In genomic region chr6:30689985-30690384, GRCh38 we compare ENCODE assay signal across 8 cellular contexts. TPM values are rescaled to one million over a fixed set of nuclear protein-coding genes. Genes with fewer than 3 reads are reported as not detected.
DNase-seq lines count a peak whose midpoint lies in the region; ATAC-seq, FAIRE-seq and TF ChIP-seq lines count a peak whose summit lies in the region.

No MANE protein-coding gene starts in this region.

- peak overlapping the region; percentile 41 for H2AK5ac ChIP-seq in neuronal stem cell (ENCODE audit: low read depth, low read length)

- H4K91ac ChIP-seq in neuronal stem cell (ENCODE audit: low read depth, low read length, poor library complexity) = no peak overlapping the region

- ATAC-seq in CD4-positive, CD25-positive, alpha-beta regulatory T cell (ENCODE audit: low read depth in 2 of 2) = no peak
- ATAC-seq in GM21737 (IDR thresholded peaks at IDR 0.05; ENCODE audit: unreplicated experiment) = no peak

- H3K79me1 ChIP-seq in neuronal stem cell (ENCODE audit: low read depth, low read length) = peaks cover 9% of the 10 kb centered on the region

- no peak overlapping the region for H4K8ac ChIP-seq in neuronal stem cell (ENCODE audit: low read depth, low read length)

- H2AFZ ChIP-seq in neuronal stem cell (ENCODE audit: low read length) = peak overlapping the region; percentile 98

- peaks cover 51% of the 10 kb centered on the region for H3K4me1 ChIP-seq in CD4-positive, CD25-positive, alpha-beta regulatory T cell (ENCODE audit: control insufficient read depth, insufficient read depth, low read length, poor library complexity, severe bottlenecking)
- H3K4me1 ChIP-seq in NT2/D1 (ENCODE audit: insufficient read depth, insufficient read length) = peaks cover 8% of the 10 kb centered on the region
- H3K4me1 ChIP-seq in endocrine pancreas (ENCODE audit: control insufficient read depth, insufficient read depth, low read length) = no peaks in the 10 kb centered on the region
- H3K4me1 ChIP-seq in neuronal stem cell (ENCODE audit: control insufficient read depth in 2 of 2, insufficient read depth in 1 of 2, low read depth in 1 of 2, low read length in 2 of 2) = peaks cover 32 to 40% of the 10 kb centered on the region in 2 donors

- H3K23ac ChIP-seq in neuronal stem cell (ENCODE audit: low read depth, low read length, poor library complexity) = no peak overlapping the region

- H3K27ac Mint-ChIP-seq in CD4-positive, CD25-positive, alpha-beta regulatory T cell = peak overlapping the region; percentile 80 to 98 (median 97)

- peak overlapping the region; percentile 27 for H3K4ac ChIP-seq in neuronal stem cell (ENCODE audit: low read length)

- H3K4me3 ChIP-seq in CD4-positive, CD25-positive, alpha-beta regulatory T cell (ENCODE audit: low read depth, low read length) = peak overlapping the region; percentile 78
- H3K4me3 ChIP-seq in NT2/D1 (ENCODE audit: insufficient read length, low read depth) (peak overlapping the region; percentile 63), endocrine pancreas (ENCODE audit: control insufficient read depth, insufficient read depth, low read length) (peak overlapping the region; percentile 35), neuronal stem cell (ENCODE audit: low read length in 2 of 2) (peak overlapping the region; percentile 88 to 97)

- WGBS in neuronal stem cell (ENCODE audit: extremely low coverage in 2 of 2, insufficient read length in 2 of 2, insufficient replicate concordance in 1 of 2), 2 donors = no CpG with 5 or more reads among the region's 4 CpGs

- no peak for FAIRE-seq in GM12892 (lab: Jason Lieb, UNC)

- peak overlapping the region; percentile 73 for H3K4me2 ChIP-seq in neuronal stem cell (ENCODE audit: insufficient read depth, low read length, poor library complexity, severe bottlenecking)

- peak overlapping the region; percentile 39 for H3K18ac ChIP-seq in neuronal stem cell (ENCODE audit: low read length)

- H3K27ac ChIP-seq in CD4-positive, CD25-positive, alpha-beta regulatory T cell (ENCODE audit: insufficient read depth, low read length, poor library complexity, severe bottlenecking) = peak overlapping the region; percentile 42
- peak overlapping the region; percentile 99 for H3K27ac ChIP-seq in neuronal stem cell (replicated peaks; ENCODE audit: low read length)

- no peak overlapping the region for H2BK12ac ChIP-seq in neuronal stem cell (ENCODE audit: low read length)

- H3K9me3 Mint-ChIP-seq in CD4-positive, CD25-positive, alpha-beta regulatory T cell = peaks cover 0 to 4% (median 0%) of the 10 kb centered on the region in 7 donors

- H3K4me1 Mint-ChIP-seq in CD4-positive, CD25-positive, alpha-beta regulatory T cell = peaks cover 11 to 49% (median 36%) of the 10 kb centered on the region in 4 donors

- H2BK15ac ChIP-seq in neuronal stem cell (ENCODE audit: low read length) = no peak overlapping the region

- peaks cover 10% of the 10 kb centered on the region for H3K36me3 Mint-ChIP-seq in CD4-positive, CD25-positive, alpha-beta regulatory T cell

- no peak for DNase-seq in CD4-positive, CD25-positive, alpha-beta regulatory T cell
- DNase-seq in NT2/D1 (ENCODE audit: low read depth, low spot score) = no peak
- no peak for DNase-seq in neuronal stem cell (ENCODE audit: low spot score)
- no peak for DNase-seq in GM12892 (ENCODE audit: insufficient read length)
- DNase-seq in NCI-H1436 (lab: John Stamatoyannopoulos, UW) = no peak
- DNase-seq in C1 segment of cervical spinal cord (lab: John Stamatoyannopoulos, UW) = no peak

- no peaks in the 10 kb centered on the region for H3K36me3 ChIP-seq in CD4-positive, CD25-positive, alpha-beta regulatory T cell (ENCODE audit: control insufficient read depth, insufficient read depth, low read length)
- H3K36me3 ChIP-seq in NT2/D1 (ENCODE audit: insufficient read depth, insufficient read length, low read length) (peaks cover 22% of the 10 kb centered on the region), endocrine pancreas (ENCODE audit: control insufficient read depth, insufficient read depth, low read length) (no peaks in the 10 kb centered on the region), neuronal stem cell (replicated peaks in 1 of 2; ENCODE audit: control insufficient read depth in 2 of 2, insufficient read depth in 2 of 2, low read length in 2 of 2) (peaks cover 2 to 25% of the 10 kb centered on the region in 2 donors)

- H3K9ac ChIP-seq in NT2/D1 (ENCODE audit: insufficient read length, low read depth) (peak overlapping the region; percentile 87), endocrine pancreas (ENCODE audit: control insufficient read depth, insufficient read depth, low read length) (no peak overlapping the region), neuronal stem cell (ENCODE audit: low read depth, low read length, poor library complexity) (peak overlapping the region; percentile 75)

- peak overlapping the region; percentile 50 for H2BK5ac ChIP-seq in neuronal stem cell (ENCODE audit: low read length)

- H3K27me3 ChIP-seq in CD4-positive, CD25-positive, alpha-beta regulatory T cell (ENCODE audit: control insufficient read depth, insufficient read depth, low read length) = no peaks in the 10 kb centered on the region
- no peaks in the 10 kb centered on the region for H3K27me3 ChIP-seq in NT2/D1 (ENCODE audit: insufficient read depth, insufficient read length)
- no peaks in the 10 kb centered on the region for H3K27me3 ChIP-seq in endocrine pancreas (ENCODE audit: control insufficient read depth, insufficient read depth, low read length)
- no peaks in the 10 kb centered on the region for H3K27me3 ChIP-seq in neuronal stem cell (ENCODE audit: control insufficient read depth in 3 of 3, insufficient read depth in 3 of 3, low read depth in 1 of 3, low read length in 3 of 3)

- H3K14ac ChIP-seq in neuronal stem cell (ENCODE audit: low read length) = peak overlapping the region; percentile 49

- H3K27me3 Mint-ChIP-seq in CD4-positive, CD25-positive, alpha-beta regulatory T cell = no peaks in the 10 kb centered on the region

- H3K4me3 Mint-ChIP-seq in CD4-positive, CD25-positive, alpha-beta regulatory T cell = peak overlapping the region; percentile 95 to 100 (median 96)

- H2BK120ac ChIP-seq in neuronal stem cell (ENCODE audit: low read depth, low read length) = no peak overlapping the region

- no peaks in the 10 kb centered on the region for H3K9me3 ChIP-seq in CD4-positive, CD25-positive, alpha-beta regulatory T cell (ENCODE audit: control insufficient read depth in 2 of 2, low read length in 2 of 2)
- no peaks in the 10 kb centered on the region for H3K9me3 ChIP-seq in NT2/D1 (ENCODE audit: insufficient read depth, low read length)
- no peaks in the 10 kb centered on the region for H3K9me3 ChIP-seq in endocrine pancreas (ENCODE audit: control insufficient read depth, low read length)
- no peaks in the 10 kb centered on the region for H3K9me3 ChIP-seq in neuronal stem cell (replicated peaks in 1 of 2; ENCODE audit: control insufficient read depth in 2 of 2, insufficient read depth in 1 of 2, low read depth in 1 of 2, low read length in 2 of 2)

- TF ChIP-seq POLR2A in GM12892 (IDR thresholded peaks at IDR 0.05; ENCODE audit: low read depth, low read length) = no peak

RNA-seq across cellular contexts. Expression of gene NRM, which starts 0.8 kb away (rescaled TPM):
- 9.0 TPM for total RNA-seq in CD4-positive, CD25-positive, alpha-beta regulatory T cell
- polyA plus RNA-seq in CD4-positive, CD25-positive, alpha-beta regulatory T cell = 10 to 100 TPM in 1 of 4 donors, 1 to 10 TPM in 3; 7.5 to 17.7 (median 9.2) TPM
- polyA plus RNA-seq in neuronal stem cell (2013, experiment 1 of 2) = 98.1 TPM
- 96.2 TPM for polyA plus RNA-seq in neuronal stem cell (2013, experiment 2 of 2)
- polyA plus RNA-seq in GM12892 (2012; ENCODE audit: missing spikeins) = 20.7 TPM

RNA-seq across cellular contexts. Expression of gene PPP1R18, which starts 3.5 kb away (rescaled TPM):
- total RNA-seq in CD4-positive, CD25-positive, alpha-beta regulatory T cell = 164 TPM
- polyA plus RNA-seq in CD4-positive, CD25-positive, alpha-beta regulatory T cell = 100 to 1,000 TPM; 110 to 159 (median 119) TPM
- polyA plus RNA-seq in neuronal stem cell (2013, experiment 1 of 2) = 54.3 TPM
- 55.0 TPM for polyA plus RNA-seq in neuronal stem cell (2013, experiment 2 of 2)
- 42.5 TPM for polyA plus RNA-seq in GM12892 (2012; ENCODE audit: missing spikeins)

RNA-seq across cellular contexts. Expression of gene DHX16, which starts 17.2 kb away (rescaled TPM):
- total RNA-seq in CD4-positive, CD25-positive, alpha-beta regulatory T cell = 33.8 TPM
- 10 to 100 TPM; 13.2 to 25.3 (median 16.7) TPM for polyA plus RNA-seq in CD4-positive, CD25-positive, alpha-beta regulatory T cell
- 16.0 TPM for polyA plus RNA-seq in neuronal stem cell (2013, experiment 1 of 2)
- polyA plus RNA-seq in neuronal stem cell (2013, experiment 2 of 2) = 14.8 TPM
- polyA plus RNA-seq in GM12892 (2012; ENCODE audit: missing spikeins) = 26.0 TPM

RNA-seq across cellular contexts. Expression of gene MDC1, which starts 27.1 kb away (rescaled TPM):
- 32.7 TPM for total RNA-seq in CD4-positive, CD25-positive, alpha-beta regulatory T cell
- polyA plus RNA-seq in CD4-positive, CD25-positive, alpha-beta regulatory T cell = 1 to 10 TPM; 1.2 to 5.0 (median 3.7) TPM
- 50.3 TPM for polyA plus RNA-seq in neuronal stem cell (2013, experiment 1 of 2)
- polyA plus RNA-seq in neuronal stem cell (2013, experiment 2 of 2) = 51.5 TPM
- polyA plus RNA-seq in GM12892 (2012; ENCODE audit: missing spikeins) = 56.4 TPM

RNA-seq across cellular contexts. Expression of gene TUBB, which starts 30.2 kb away (rescaled TPM):
- total RNA-seq in CD4-positive, CD25-positive, alpha-beta regulatory T cell = 119 TPM
- polyA plus RNA-seq in CD4-positive, CD25-positive, alpha-beta regulatory T cell = 100 to 1,000 TPM; 125 to 158 (median 138) TPM
- 2,147 TPM for polyA plus RNA-seq in neuronal stem cell (2013, experiment 1 of 2)
- 2,146 TPM for polyA plus RNA-seq in neuronal stem cell (2013, experiment 2 of 2)
- 826 TPM for polyA plus RNA-seq in GM12892 (2012; ENCODE audit: missing spikeins)

Comparison
In these comparisons a context has a peak if more than half of its experiments do, and no peak if none do; other contexts are left out.
1. H3K4me3 ChIP-seq: peak in every context shown above with its lines; median percentile 92 in neuronal stem cell; 78 in CD4-positive, CD25-positive, alpha-beta regulatory T cell; 63 in NT2/D1; 35 in endocrine pancreas.